In the genomic region with DNA sequence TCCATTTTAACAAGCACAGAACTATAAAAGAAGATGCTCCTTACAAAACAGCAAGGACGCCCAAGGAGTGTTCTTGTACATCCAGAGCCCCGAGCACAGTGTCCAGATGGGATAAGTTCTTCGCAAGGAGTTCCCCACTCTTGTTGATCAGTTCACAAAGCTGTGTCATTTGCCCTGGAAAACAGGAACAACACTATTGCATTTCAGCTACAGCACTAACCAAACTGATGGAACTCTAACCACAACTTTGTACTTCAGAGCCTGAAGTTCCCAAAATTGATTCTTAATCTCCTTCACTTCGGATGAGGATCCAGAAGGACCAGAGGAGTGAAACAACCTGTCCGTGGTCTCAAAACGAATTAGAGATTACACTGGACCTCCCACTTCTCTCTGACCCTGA, we compare ENCODE assay signal across 27 cellular contexts. TPM values are rescaled to one million over a fixed set of nuclear protein-coding genes. Genes with fewer than 3 reads are reported as not detected.
DNase-seq lines count a peak whose midpoint lies in the region; ATAC-seq and TF ChIP-seq lines count a peak whose summit lies in the region.
"Had no signal": no experiment of that assay in that cellular context is flagged by ENCODE, and none has a peak within 500 bp of the region (broad histone marks: within the 10 kb centered on the region; RNA-seq: fewer than 3 reads in every experiment).

No MANE protein-coding gene starts in this region.

- H3K4me1 ChIP-seq in lower lobe of right lung: peaks cover 44% of the 10 kb centered on the region
- H3K4me1 ChIP-seq: neural progenitor cell had no signal

- DNase-seq in Ammon's horn (ENCODE audit: low spot score) (peak; percentile 45), Kasumi-1 (lab: John Stamatoyannopoulos, UW) (peak; percentile 52 to 59), SKM-1 (lab: John Stamatoyannopoulos, UW; ENCODE audit: unreplicated experiment) (peak; percentile 35), lower lobe of right lung (no peak), DMS153 treated with DMSO at 0.1 percent for 48 hours (lab: John Stamatoyannopoulos, UW; ENCODE audit: unreplicated experiment) (no peak), germinal center (ENCODE audit: low spot score) (no peak), DMS79 treated with DMSO at 0.1 percent for 48 hours (lab: John Stamatoyannopoulos, UW) (no peak), NCI-H526 treated with DMSO at 0.1 percent for 48 hours (lab: John Stamatoyannopoulos, UW) (no peak)
- DNase-seq: activated CD8-positive, alpha-beta memory T cell treated with anti-CD3 and anti-CD28 coated beads for 24 hours; aorta; Calu3; H7; islet precursor cell; NCI-H1105; NCI-H2029; NCI-H2227 treated with DMSO at 0.1 percent for 48 hours; NCI-H748 treated with DMSO at 0.1 percent for 48 hours; PC-3; stimulated activated CD8-positive, alpha-beta memory T cell treated with anti-CD3 and anti-CD28 coated beads, Interleukin-4, amount 100 ng/mL, for 48 hours; transverse colon had no signal

- intact Hi-C loops in lower lobe of right lung (cut with DNase I): no loop called here

- TF ChIP-seq CTCF in lower lobe of right lung (IDR thresholded peaks at IDR 0.05): no peak

- H3K27ac ChIP-seq in lower lobe of right lung: peak overlapping the region; percentile 3
- H3K27ac ChIP-seq: A549, cardiac muscle cell, coronary artery, gastroesophageal sphincter, neural progenitor cell, transverse colon had no signal

- no peaks in the 10 kb centered on the region for H3K27me3 ChIP-seq in lower lobe of right lung (ENCODE audit: low read depth)
- H3K27me3 ChIP-seq: cardiac muscle cell, gastroesophageal sphincter, neural progenitor cell, transverse colon had no signal

- no peak for ATAC-seq in lower lobe of right lung
- ATAC-seq: A549; activated CD4-positive, CD25-positive, alpha-beta regulatory T cell treated with anti-CD3 and anti-CD28 coated beads, Interleukin-2, amount 50 U/mL, for 24 hours; gastroesophageal sphincter; PC-3; Right ventricle myocardium inferior had no signal

- no peaks in the 10 kb centered on the region for H3K9me3 ChIP-seq in lower lobe of right lung
- H3K9me3 ChIP-seq: A549, gastroesophageal sphincter, transverse colon had no signal

- peaks cover 50% of the 10 kb centered on the region for H3K36me3 ChIP-seq in lower lobe of right lung

- no peak overlapping the region for H3K4me3 ChIP-seq in lower lobe of right lung
- H3K4me3 ChIP-seq: A549, cardiac muscle cell, coronary artery, gastroesophageal sphincter, neural progenitor cell, transverse colon had no signal

RNA-seq across cellular contexts. Expression of gene COPS3, which starts 5.1 kb away (rescaled TPM):
- 50.1 TPM for total RNA-seq in lower lobe of right lung

RNA-seq across cellular contexts. Expression of gene NT5M, which starts 27.2 kb away (rescaled TPM):
- 1.1 TPM for total RNA-seq in lower lobe of right lung

RNA-seq across cellular contexts. Expression of gene FLCN, which starts 39.0 kb away (rescaled TPM):
- 92.6 TPM for total RNA-seq in lower lobe of right lung

Comparison
In these comparisons a context has a peak if more than half of its experiments do, and no peak if none do; other contexts are left out.
1. DNase-seq: peak in Ammon's horn (single experiment), Kasumi-1 (2 of 2) and SKM-1 (single experiment); none in lower lobe of right lung (single experiment), DMS153 treated with DMSO at 0.1 percent for 48 hours (single experiment), germinal center (single experiment), DMS79 treated with DMSO at 0.1 percent for 48 hours (single experiment) and NCI-H526 treated with DMSO at 0.1 percent for 48 hours (single experiment).